In genomic region chr16:10957771-10958486, GRCh38 we compare ENCODE assay signal across 1 cellular context.
TF ChIP-seq lines count a peak whose summit lies in the region.

No MANE protein-coding gene starts in this region.

TF ChIP-seq in GM12878, 131 proteins besides CTCF, POLR2A, EP300 and RAD21 (continued from another document):
- TF ChIP-seq ZBTB11 (CRISPR knock-in tag; IDR thresholded peaks at IDR 0.05) (no peak), BRCA1 (IDR thresholded peaks at IDR 0.05; ENCODE audit: low read depth, low read length) (no peak), HDAC6 (IDR thresholded peaks at IDR 0.05; ENCODE audit: unreplicated experiment) (no peak), CBX5 (IDR thresholded peaks at IDR 0.05; ENCODE audit: low read depth) (no peak), NFYA (IDR thresholded peaks at IDR 0.05; ENCODE audit: borderline replicate concordance, low read depth, low read length) (no peak), ZNF622 (IDR thresholded peaks at IDR 0.05) (no peak), ZSCAN29 (IDR thresholded peaks at IDR 0.05) (no peak), MAX (IDR thresholded peaks at IDR 0.05; ENCODE audit: low read depth, low read length) (no peak), PAX8 (IDR thresholded peaks at IDR 0.05) (no peak), CHD4 (IDR thresholded peaks at IDR 0.05) (no peak), TCF12 (IDR thresholded peaks at IDR 0.05; ENCODE audit: low read depth, low read length) (no peak), STAT3 (IDR thresholded peaks at IDR 0.05; ENCODE audit: low read depth, low read length) (no peak)
